ENCODE assay signal across 2 cellular contexts in the genomic region with DNA sequence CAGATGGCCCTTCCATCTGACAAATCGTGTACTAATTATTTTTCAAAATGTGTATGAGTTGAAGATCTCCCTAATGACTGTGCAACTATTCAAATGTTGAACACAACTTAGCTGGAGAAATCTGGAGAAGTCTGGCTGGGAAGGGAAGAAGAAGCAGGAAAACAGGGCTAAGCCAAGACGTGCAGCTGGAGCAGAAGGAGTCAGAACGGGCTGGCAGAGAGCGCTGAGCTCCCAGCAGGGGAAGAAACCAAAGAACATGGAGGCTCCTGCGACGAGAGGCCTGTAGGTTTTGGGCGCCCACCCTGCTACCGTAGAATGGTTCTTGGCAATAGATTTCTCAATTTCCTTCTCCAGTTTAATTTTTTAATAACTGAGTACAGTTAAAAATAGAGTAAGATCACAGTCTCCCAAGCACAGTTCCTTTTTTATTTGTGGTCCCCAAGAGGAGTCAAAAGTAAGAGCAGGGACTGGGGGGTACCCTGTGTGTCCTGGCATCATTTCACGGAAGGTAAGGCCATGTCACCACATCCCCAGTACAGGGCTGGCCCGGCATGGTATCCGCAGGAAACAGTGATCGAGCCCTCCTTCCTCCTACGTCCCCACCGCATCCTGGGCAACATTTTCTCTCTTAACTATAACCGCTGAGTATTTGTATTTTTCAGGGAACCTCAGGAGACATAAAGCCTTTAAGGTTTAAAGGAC.
TF ChIP-seq lines count a peak whose summit lies in the region.

No MANE protein-coding gene starts in this region.

TF ChIP-seq in SK-N-SH, 30 proteins besides CTCF, POLR2A, EP300 and RAD21:
- TF ChIP-seq EZH2phosphoT487 (IDR thresholded peaks at IDR 0.05; ENCODE audit: borderline replicate concordance, low read depth), result no peak
- TF ChIP-seq, protein P1, sequence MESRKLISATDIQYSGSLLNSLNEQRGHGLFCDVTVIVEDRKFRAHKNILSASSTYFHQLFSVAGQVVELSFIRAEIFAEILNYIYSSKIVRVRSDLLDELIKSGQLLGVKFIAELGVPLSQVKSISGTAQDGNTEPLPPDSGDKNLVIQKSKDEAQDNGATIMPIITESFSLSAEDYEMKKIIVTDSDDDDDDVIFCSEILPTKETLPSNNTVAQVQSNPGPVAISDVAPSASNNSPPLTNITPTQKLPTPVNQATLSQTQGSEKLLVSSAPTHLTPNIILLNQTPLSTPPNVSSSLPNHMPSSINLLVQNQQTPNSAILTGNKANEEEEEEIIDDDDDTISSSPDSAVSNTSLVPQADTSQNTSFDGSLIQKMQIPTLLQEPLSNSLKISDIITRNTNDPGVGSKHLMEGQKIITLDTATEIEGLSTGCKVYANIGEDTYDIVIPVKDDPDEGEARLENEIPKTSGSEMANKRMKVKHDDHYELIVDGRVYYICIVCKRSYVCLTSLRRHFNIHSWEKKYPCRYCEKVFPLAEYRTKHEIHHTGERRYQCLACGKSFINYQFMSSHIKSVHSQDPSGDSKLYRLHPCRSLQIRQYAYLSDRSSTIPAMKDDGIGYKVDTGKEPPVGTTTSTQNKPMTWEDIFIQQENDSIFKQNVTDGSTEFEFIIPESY (IDR thresholded peaks at IDR 0.05; ENCODE audit: borderline replicate concordance, low read depth), result no peak
- TF ChIP-seq YY1 (IDR thresholded peaks at IDR 0.05; ENCODE audit: low read depth), result no peak

TF ChIP-seq in H1, 55 proteins besides CTCF, POLR2A, EP300 and RAD21:
- TF ChIP-seq TAF1 (IDR thresholded peaks at IDR 0.05; ENCODE audit: low read depth, low read length) (peak; percentile 39; the same call in 1 of the 2 replicates), CBX8 (IDR thresholded peaks at IDR 0.05; ENCODE audit: borderline replicate concordance, low read depth, low read length) (no peak)
